9 cellular contexts compared by ENCODE assay signal in the genomic region with DNA sequence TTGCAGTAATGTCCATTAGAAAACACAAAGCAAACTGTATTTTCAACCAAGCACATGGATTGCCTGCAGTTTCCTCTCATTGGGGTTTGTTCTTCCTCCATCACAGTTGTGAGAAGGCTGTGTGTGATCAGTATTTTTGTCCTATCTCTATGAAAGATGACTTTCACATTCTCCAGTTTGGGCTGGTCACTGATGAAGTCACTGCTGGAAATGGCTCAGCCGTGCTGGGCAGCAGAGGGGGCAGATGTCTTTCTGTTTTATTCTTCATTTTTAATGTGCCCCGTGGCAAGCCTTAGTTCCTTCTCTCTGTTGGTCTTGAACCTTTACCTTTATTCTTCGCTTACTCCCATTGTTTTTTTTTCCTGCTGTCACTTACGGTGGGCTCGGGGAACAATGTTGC.
DNase-seq lines count a peak whose midpoint lies in the region; TF ChIP-seq lines count a peak whose summit lies in the region.
"Had no signal": no experiment of that assay in that cellular context is flagged by ENCODE, and none has a peak within 500 bp of the region (broad histone marks: within the 10 kb centered on the region; RNA-seq: fewer than 3 reads in every experiment).

No MANE protein-coding gene starts in this region.

- peaks cover 14% of the 10 kb centered on the region; the same call in 1 of the 2 replicates for H3K4me1 Mint-ChIP-seq in HFFc6 (ENCODE audit: low read depth)

- H3K4me3 ChIP-seq in iPS DF 6.9 (ENCODE audit: low read length) (peak overlapping the region; percentile 53; the same call in 1 of the 2 replicates), skeletal muscle cell (ENCODE audit: low read depth, low read length) (peak overlapping the region; percentile 19), Karpas-422 (ENCODE audit: low read length) (no peak overlapping the region)
- H3K4me3 ChIP-seq: ovary had no signal

- no peaks in the 10 kb centered on the region for H3K9me3 Mint-ChIP-seq in HFFc6

- no peaks in the 10 kb centered on the region for H3K27me3 ChIP-seq in iPS DF 6.9 (ENCODE audit: control insufficient read depth, insufficient read depth, low read length)
- no peaks in the 10 kb centered on the region for H3K27me3 ChIP-seq in Karpas-422 (ENCODE audit: low read length)
- H3K27me3 ChIP-seq: ovary had no signal

- DNase-seq in HFFc6 (no peak), amygdala (lab: John Stamatoyannopoulos, UW) (peak in 29 of 56 donors; percentile 23 to 79 (median 48)), iPS DF 6.9 (ENCODE audit: low read depth, low spot score) (no peak), skeletal muscle cell (ENCODE audit: low read depth) (no peak), occipital lobe (lab: John Stamatoyannopoulos, UW) (no peak), cerebellar nuclear complex (lab: John Stamatoyannopoulos, UW) (no peak), SK-N-DZ (ENCODE audit: low spot score) (no peak), Karpas-422 (no peak)
- DNase-seq: ovary had no signal

- no peak for TF ChIP-seq CTCF in HFFc6 (IDR thresholded peaks at IDR 0.05)

- no peaks in the 10 kb centered on the region for H3K79me2 ChIP-seq in Karpas-422 (ENCODE audit: low read length)

- no peak overlapping the region for H3K27ac ChIP-seq in iPS DF 6.9 (ENCODE audit: low read length)
- no peak overlapping the region for H3K27ac ChIP-seq in Karpas-422 (ENCODE audit: low read length)
- H3K27ac ChIP-seq: ovary had no signal

- H3K27me3 Mint-ChIP-seq in HFFc6 (ENCODE audit: insufficient read depth): peaks cover 6% of the 10 kb centered on the region

- H3K36me3 Mint-ChIP-seq in HFFc6 (ENCODE audit: low read depth): no peaks in the 10 kb centered on the region

- peak overlapping the region; percentile 78; the same call in 1 of the 2 replicates for H3K4me3 Mint-ChIP-seq in HFFc6

- H3K36me3 ChIP-seq in iPS DF 6.9 (ENCODE audit: control insufficient read depth, insufficient read depth, low read length): no peaks in the 10 kb centered on the region
- H3K36me3 ChIP-seq in Karpas-422 (ENCODE audit: insufficient read depth, low read length): no peaks in the 10 kb centered on the region
- H3K36me3 ChIP-seq: ovary had no signal

- H3K4me1 ChIP-seq in iPS DF 6.9 (ENCODE audit: control insufficient read depth, insufficient read depth, low read length) (no peaks in the 10 kb centered on the region), Karpas-422 (ENCODE audit: low read length) (peaks cover 25% of the 10 kb centered on the region)

- H4K20me1 ChIP-seq in Karpas-422 (ENCODE audit: insufficient read depth, low read depth, low read length): no peaks in the 10 kb centered on the region

- H3K9ac ChIP-seq in Karpas-422 (ENCODE audit: low read length): no peak overlapping the region

- no peak overlapping the region for H3K27ac Mint-ChIP-seq in HFFc6

- no peaks in the 10 kb centered on the region for H3K9me2 ChIP-seq in Karpas-422 (replicated peaks; ENCODE audit: insufficient read depth, low read length)

- no peak overlapping the region; the same call in 1 of the 2 replicates for H2AFZ ChIP-seq in Karpas-422 (ENCODE audit: low read length)

- no peaks in the 10 kb centered on the region for H3K9me3 ChIP-seq in iPS DF 6.9 (ENCODE audit: control insufficient read depth, insufficient read depth, low read length)
- no peaks in the 10 kb centered on the region for H3K9me3 ChIP-seq in Karpas-422 (ENCODE audit: low read length)
- H3K9me3 ChIP-seq: ovary had no signal

- no CpG with 5 or more reads among the region's 5 CpGs for WGBS in iPS DF 6.9 (ENCODE audit: insufficient coverage, insufficient read length)

- H3K4me2 ChIP-seq in Karpas-422 (ENCODE audit: low read depth, low read length, poor library complexity, severe bottlenecking): no peak overlapping the region

Comparison
In these comparisons a context has a peak if more than half of its experiments do, and no peak if none do; other contexts are left out.
1. DNase-seq: peak in amygdala (29 of 56); none in HFFc6 (single experiment), iPS DF 6.9 (single experiment), skeletal muscle cell (single experiment), occipital lobe (single experiment), cerebellar nuclear complex (0 of 2), SK-N-DZ (single experiment) and Karpas-422 (single experiment).